Comparison of ENCODE assay signal across 15 cellular contexts in the genomic region with DNA sequence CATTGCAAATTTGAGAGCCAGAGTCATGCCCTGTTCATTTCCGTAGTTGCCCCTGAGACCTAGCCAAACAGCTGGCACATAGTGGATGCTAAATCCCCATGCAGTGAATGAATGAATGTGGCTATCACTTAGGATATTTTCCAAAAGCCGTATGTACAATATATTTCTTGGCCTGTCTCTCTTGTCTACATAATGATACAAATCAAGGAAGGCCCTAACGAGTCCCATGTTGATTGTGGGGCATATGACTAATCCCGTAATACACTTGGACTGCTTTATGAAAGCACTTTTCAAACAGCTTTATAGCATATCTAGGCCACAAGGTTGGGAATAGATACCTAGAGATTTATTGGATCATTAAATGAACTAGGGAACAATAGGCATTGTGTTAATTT.
A peak's percentile ranks its signal among the peaks of the same experiment; 100 is the strongest.
DNase-seq lines count a peak whose midpoint lies in the region; FAIRE-seq and TF ChIP-seq lines count a peak whose summit lies in the region.
"Had no signal": no experiment of that assay in that cellular context is flagged by ENCODE, and none has a peak within 500 bp of the region (broad histone marks: within the 10 kb centered on the region; RNA-seq: fewer than 3 reads in every experiment).

No MANE protein-coding gene starts in this region.

- DNase-seq in MG63 (peak; percentile 59), type B pancreatic cell (ENCODE audit: extremely low spot score, unreplicated experiment) (no peak), H54 (ENCODE audit: insufficient read length, low spot score) (no peak), Karpas-422 (no peak)
- DNase-seq in activated naive CD4-positive, alpha-beta T cell treated with anti-CD3 and anti-CD28 coated beads, Interleukin-2, amount 10 ng/mL, durations not matched to agents 7 days and 5 days: no peak
- DNase-seq: activated CD8-positive, alpha-beta memory T cell treated with anti-CD3 and anti-CD28 coated beads for 24 hours; activated naive CD4-positive, alpha-beta T cell; cerebellar nuclear complex; COR-L47; gastrocnemius medialis; NCI-H1694 treated with DMSO at 0.1 percent for 48 hours; stimulated activated CD4-positive, alpha-beta T cell treated with anti-CD3 and anti-CD28 coated beads, Interleukin-4, amount 100 ng/mL, for 1 hour; stimulated activated naive CD4-positive, alpha-beta T cell treated with Interleukin-2 at 50 U/mL for 16 hours had no signal

- H2AFZ ChIP-seq in Karpas-422 (ENCODE audit: low read length): no peak overlapping the region

- 0 out of 2 replicates have a peak, but pooled peaks cover 4% of the 10 kb centered on the region for H4K20me1 ChIP-seq in Karpas-422 (ENCODE audit: insufficient read depth, low read depth, low read length)

- no peaks in the 10 kb centered on the region for H3K79me2 ChIP-seq in Karpas-422 (ENCODE audit: low read length)

- H3K9me2 ChIP-seq in Karpas-422 (replicated peaks; ENCODE audit: insufficient read depth, low read length): no peaks in the 10 kb centered on the region

- H3K9me3 Mint-ChIP-seq in type B pancreatic cell: no peaks in the 10 kb centered on the region
- H3K9me3 Mint-ChIP-seq in activated naive CD4-positive, alpha-beta T cell treated with anti-CD3 and anti-CD28 coated beads, Interleukin-2, amount 10 ng/mL, durations not matched to agents 7 days and 5 days: no peaks in the 10 kb centered on the region

- peak overlapping the region; percentile 60 for H3K27ac Mint-ChIP-seq in type B pancreatic cell
- no peak overlapping the region for H3K27ac Mint-ChIP-seq in activated naive CD4-positive, alpha-beta T cell treated with anti-CD3 and anti-CD28 coated beads, Interleukin-2, amount 10 ng/mL, durations not matched to agents 7 days and 5 days

- H3K4me1 ChIP-seq in muscle layer of duodenum (ENCODE audit: control insufficient read depth in 1 of 2, insufficient read depth in 2 of 2, low read length in 2 of 2) (no peaks in the 10 kb centered on the region), Karpas-422 (ENCODE audit: low read length) (no peaks in the 10 kb centered on the region)
- H3K4me1 ChIP-seq: gastrocnemius medialis had no signal

- H3K36me3 Mint-ChIP-seq in type B pancreatic cell: no peaks in the 10 kb centered on the region
- no peaks in the 10 kb centered on the region for H3K36me3 Mint-ChIP-seq in activated naive CD4-positive, alpha-beta T cell treated with anti-CD3 and anti-CD28 coated beads, Interleukin-2, amount 10 ng/mL, durations not matched to agents 7 days and 5 days

- peak overlapping the region; percentile 50 for H3K4me3 Mint-ChIP-seq in type B pancreatic cell
- H3K4me3 Mint-ChIP-seq in activated naive CD4-positive, alpha-beta T cell treated with anti-CD3 and anti-CD28 coated beads, Interleukin-2, amount 10 ng/mL, durations not matched to agents 7 days and 5 days: no peak overlapping the region

- FAIRE-seq in H54 (lab: Jason Lieb, UNC): no peak

- H3K27me3 Mint-ChIP-seq in type B pancreatic cell: no peaks in the 10 kb centered on the region
- H3K27me3 Mint-ChIP-seq in activated naive CD4-positive, alpha-beta T cell treated with anti-CD3 and anti-CD28 coated beads, Interleukin-2, amount 10 ng/mL, durations not matched to agents 7 days and 5 days: peaks cover 81% of the 10 kb centered on the region

- H3K9me3 ChIP-seq in MG63: no peaks in the 10 kb centered on the region
- no peaks in the 10 kb centered on the region for H3K9me3 ChIP-seq in muscle layer of duodenum (ENCODE audit: control insufficient read depth in 1 of 2, low read length in 2 of 2)
- no peaks in the 10 kb centered on the region for H3K9me3 ChIP-seq in Karpas-422 (ENCODE audit: low read length)
- H3K9me3 ChIP-seq: gastrocnemius medialis had no signal

- no peak overlapping the region for H3K4me2 ChIP-seq in Karpas-422 (ENCODE audit: low read depth, low read length, poor library complexity, severe bottlenecking)

- no peaks in the 10 kb centered on the region for H3K27me3 ChIP-seq in MG63
- peaks cover 7% of the 10 kb centered on the region for H3K27me3 ChIP-seq in muscle layer of duodenum (ENCODE audit: low read depth, low read length)
- no peaks in the 10 kb centered on the region for H3K27me3 ChIP-seq in Karpas-422 (ENCODE audit: low read length)

- H3K4me3 ChIP-seq in MG63: no peak overlapping the region
- H3K4me3 ChIP-seq in muscle layer of duodenum (ENCODE audit: low read depth in 1 of 2, low read length in 2 of 2): no peak overlapping the region
- no peak overlapping the region for H3K4me3 ChIP-seq in Karpas-422 (ENCODE audit: low read length)
- H3K4me3 ChIP-seq: gastrocnemius medialis had no signal

- no peaks in the 10 kb centered on the region for H3K36me3 ChIP-seq in MG63
- H3K36me3 ChIP-seq in muscle layer of duodenum (ENCODE audit: control insufficient read depth in 1 of 2, insufficient read depth in 2 of 2, low read length in 2 of 2): no peaks in the 10 kb centered on the region
- H3K36me3 ChIP-seq in Karpas-422 (ENCODE audit: insufficient read depth, low read length): no peaks in the 10 kb centered on the region
- H3K36me3 ChIP-seq: gastrocnemius medialis had no signal

- TF ChIP-seq CTCF in type B pancreatic cell (conservative IDR thresholded peaks at IDR 0.05): no peak

- no peak overlapping the region for H3K9ac ChIP-seq in Karpas-422 (ENCODE audit: low read length)

- CTCF ChIA-PET in activated naive CD4-positive, alpha-beta T cell treated with anti-CD3 and anti-CD28 coated beads, Interleukin-2, amount 10 ng/mL, durations not matched to agents 7 days and 5 days (lab: Charles Lee): no interaction called here

- TF ChIP-seq POLR2A in H54 (IDR thresholded peaks at IDR 0.05; ENCODE audit: low read depth, low read length): no peak

- peaks cover 51% of the 10 kb centered on the region for H3K4me1 Mint-ChIP-seq in type B pancreatic cell (ENCODE audit: unreplicated experiment)
- H3K4me1 Mint-ChIP-seq in activated naive CD4-positive, alpha-beta T cell treated with anti-CD3 and anti-CD28 coated beads, Interleukin-2, amount 10 ng/mL, durations not matched to agents 7 days and 5 days: peaks cover 33% of the 10 kb centered on the region

- H3K27ac ChIP-seq in cingulate gyrus (ENCODE audit: low read depth, low read length) (peak overlapping the region; percentile 72), muscle layer of duodenum (ENCODE audit: low read length) (peak overlapping the region; percentile 76), Karpas-422 (ENCODE audit: low read length) (no peak overlapping the region)
- H3K27ac ChIP-seq: gastrocnemius medialis had no signal
